1 cellular context compared by ENCODE assay signal in genomic region chr4:3407171-3407771, GRCh38.
TF ChIP-seq lines count a peak whose summit lies in the region.

No MANE protein-coding gene starts in this region.

TF ChIP-seq in liver, 16 proteins besides CTCF, POLR2A, EP300 and RAD21 (continued from another document):
- TF ChIP-seq REST (IDR thresholded peaks at IDR 0.05) (no peak), FOXA2 (IDR thresholded peaks at IDR 0.05) (peak; percentile 6), HNF4A (conservative IDR thresholded peaks at IDR 0.05) (peak; percentile 42 to 70), EGR1 (IDR thresholded peaks at IDR 0.05; ENCODE audit: low read depth in 2 of 2) (no peak)
